7 cellular contexts compared by ENCODE assay signal in genomic region chr5:57221049-57221568, GRCh38. TPM values are rescaled to one million over a fixed set of nuclear protein-coding genes. Genes with fewer than 3 reads are reported as not detected.
DNase-seq lines count a peak whose midpoint lies in the region; ATAC-seq and TF ChIP-seq lines count a peak whose summit lies in the region.

No MANE protein-coding gene starts in this region.

- H3K27me3 Mint-ChIP-seq in activated CD4-positive, alpha-beta memory T cell treated with anti-CD3 and anti-CD28 coated beads, Interleukin-2, amount 10 ng/mL, durations not matched to agents 7 days and 5 days, result no peaks in the 10 kb centered on the region
- H3K27me3 Mint-ChIP-seq in osteocyte (ENCODE audit: unreplicated experiment), result no peaks in the 10 kb centered on the region

- ATAC-seq in HG02642 (IDR thresholded peaks at IDR 0.05; ENCODE audit: poor library complexity, unreplicated experiment), result no peak

- POLR2A ChIA-PET in activated CD4-positive, alpha-beta memory T cell treated with anti-CD3 and anti-CD28 coated beads, Interleukin-2, amount 10 ng/mL, durations not matched to agents 7 days and 5 days (lab: Charles Lee), result no interaction called here

- peaks cover 29% of the 10 kb centered on the region for H3K36me3 Mint-ChIP-seq in activated CD4-positive, alpha-beta memory T cell treated with anti-CD3 and anti-CD28 coated beads, Interleukin-2, amount 10 ng/mL, durations not matched to agents 7 days and 5 days (ENCODE audit: low read depth)
- peaks cover 5% of the 10 kb centered on the region for H3K36me3 Mint-ChIP-seq in osteocyte (ENCODE audit: unreplicated experiment)

- no peak overlapping the region for H3K4me3 Mint-ChIP-seq in activated CD4-positive, alpha-beta memory T cell treated with anti-CD3 and anti-CD28 coated beads, Interleukin-2, amount 10 ng/mL, durations not matched to agents 7 days and 5 days
- no peak overlapping the region for H3K4me3 Mint-ChIP-seq in osteocyte (ENCODE audit: unreplicated experiment)

- peak; percentile 59 for DNase-seq in DMS53 treated with DMSO at 0.1 percent for 48 hours (lab: John Stamatoyannopoulos, UW; ENCODE audit: unreplicated experiment)
- DNase-seq in GM20000 (ENCODE audit: low spot score), result peak; percentile 24
- peak; percentile 59 for DNase-seq in NCI-H1694 (lab: John Stamatoyannopoulos, UW)
- DNase-seq in activated CD4-positive, alpha-beta memory T cell treated with anti-CD3 and anti-CD28 coated beads, Interleukin-2, amount 10 ng/mL, durations not matched to agents 7 days and 5 days, result no peak
- peak; percentile 26 to 72 for DNase-seq in foreskin fibroblast
- DNase-seq in osteocyte (ENCODE audit: extremely low spot score, unreplicated experiment), result no peak

- H3K4me3 ChIP-seq in foreskin fibroblast (ENCODE audit: low read depth in 1 of 2, low read length in 2 of 2), result no peak overlapping the region

- H3K4me1 Mint-ChIP-seq in activated CD4-positive, alpha-beta memory T cell treated with anti-CD3 and anti-CD28 coated beads, Interleukin-2, amount 10 ng/mL, durations not matched to agents 7 days and 5 days, result peaks cover 32% of the 10 kb centered on the region
- H3K4me1 Mint-ChIP-seq in osteocyte (ENCODE audit: unreplicated experiment), result peaks cover 27% of the 10 kb centered on the region

- CTCF ChIA-PET in activated CD4-positive, alpha-beta memory T cell treated with anti-CD3 and anti-CD28 coated beads, Interleukin-2, amount 10 ng/mL, durations not matched to agents 7 days and 5 days (lab: Charles Lee), result interaction anchor here (1.9 kb wide), 1 partner anchor 319 kb away, joined by 12 read pairs; no protein-coding TSS in a partner anchor

- peak; percentile 42 for TF ChIP-seq CTCF in GM20000 (IDR thresholded peaks at IDR 0.05; ENCODE audit: extremely low read depth, missing control alignments)
- peak; percentile 56 for TF ChIP-seq CTCF in foreskin fibroblast (IDR thresholded peaks at IDR 0.05; ENCODE audit: low read depth, low read length)
- TF ChIP-seq CTCF in osteocyte (IDR thresholded peaks at IDR 0.05), result peak; percentile 84

- H3K27ac Mint-ChIP-seq in activated CD4-positive, alpha-beta memory T cell treated with anti-CD3 and anti-CD28 coated beads, Interleukin-2, amount 10 ng/mL, durations not matched to agents 7 days and 5 days, result peak overlapping the region; percentile 43
- H3K27ac Mint-ChIP-seq in osteocyte (ENCODE audit: unreplicated experiment), result peak overlapping the region; percentile 69

- H3K9me3 Mint-ChIP-seq in activated CD4-positive, alpha-beta memory T cell treated with anti-CD3 and anti-CD28 coated beads, Interleukin-2, amount 10 ng/mL, durations not matched to agents 7 days and 5 days, result no peaks in the 10 kb centered on the region
- no peaks in the 10 kb centered on the region for H3K9me3 Mint-ChIP-seq in osteocyte (ENCODE audit: unreplicated experiment)

RNA-seq across cellular contexts. Expression of gene GPBP1, which starts 47.2 kb away (rescaled TPM):
- 100 to 1,000 TPM; 105 to 109 TPM for total RNA-seq in activated CD4-positive, alpha-beta memory T cell treated with anti-CD3 and anti-CD28 coated beads, Interleukin-2, amount 10 ng/mL, durations not matched to agents 7 days and 5 days
- total RNA-seq in osteocyte, result 58.4 and 65.3 TPM in 2 replicates

Comparison
In these comparisons a context has a peak if more than half of its experiments do, and no peak if none do; other contexts are left out.
1. DNase-seq: peak in DMS53 treated with DMSO at 0.1 percent for 48 hours (single experiment), GM20000 (single experiment), NCI-H1694 (single experiment) and foreskin fibroblast (2 of 2); none in activated CD4-positive, alpha-beta memory T cell treated with anti-CD3 and anti-CD28 coated beads, Interleukin-2, amount 10 ng/mL, durations not matched to agents 7 days and 5 days (single experiment) and osteocyte (single experiment).
2. Peak in every context shown above with its lines, with median percentiles within 50 percentile points of each other: CTCF ChIP-seq.